13 cellular contexts compared by ENCODE assay signal in the genomic region with DNA sequence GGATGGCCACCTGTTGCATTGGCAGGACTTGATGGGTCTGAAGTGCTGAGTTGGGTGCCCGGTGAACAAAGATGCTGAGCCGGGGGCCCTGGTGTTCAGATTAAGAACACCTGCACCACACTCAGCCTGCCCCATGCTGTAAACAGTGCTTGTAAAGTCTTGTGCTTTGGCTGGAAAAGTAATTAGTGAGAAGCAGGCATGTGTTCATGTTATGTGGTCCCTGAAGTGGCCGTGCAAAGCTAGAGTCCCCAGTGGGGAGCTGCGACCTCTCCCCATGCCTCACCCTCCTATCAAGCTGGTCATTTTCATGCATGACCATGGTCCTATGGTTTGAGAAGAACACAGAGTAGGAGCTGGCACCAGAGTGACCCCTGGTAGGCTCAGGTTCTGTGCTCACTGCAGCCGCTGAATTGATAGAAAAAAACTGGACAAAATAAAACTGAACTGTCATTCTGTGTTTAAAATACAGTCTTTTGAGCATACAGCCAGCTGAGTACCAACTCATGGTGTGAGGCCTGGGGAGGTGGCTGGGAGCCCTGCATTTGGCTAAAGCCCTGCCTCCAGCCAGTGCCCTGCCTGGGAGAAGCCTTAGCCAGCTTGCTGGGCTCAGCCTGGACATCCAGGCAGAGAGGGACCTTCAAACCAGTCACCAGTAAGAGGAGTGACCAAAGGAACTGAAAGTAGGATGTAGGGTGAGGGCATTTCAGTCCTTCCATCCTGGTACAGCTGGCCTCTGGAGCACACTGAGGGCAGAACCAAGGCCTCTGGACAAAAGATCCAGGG.
"Had no signal": no experiment of that assay in that cellular context is flagged by ENCODE, and none has a peak within 500 bp of the region (broad histone marks: within the 10 kb centered on the region; RNA-seq: fewer than 3 reads in every experiment).

No MANE protein-coding gene starts in this region.

- H3K9me3 Mint-ChIP-seq: central memory CD8-positive, alpha-beta T cell; immature natural killer cell; nephron; T-helper 1 cell treated with Interleukin-12 subunit alpha and Interleukin-12 subunit beta and Interleukin-4 antibody, amounts not matched to agents 30 μg/mL and 1 μg/mL, for 36 hours had no signal

- H3K27ac Mint-ChIP-seq: immature natural killer cell; nephron; T-helper 1 cell treated with Interleukin-12 subunit alpha and Interleukin-12 subunit beta and Interleukin-4 antibody, amounts not matched to agents 30 μg/mL and 1 μg/mL, for 36 hours had no signal

- H3K4me1 Mint-ChIP-seq: central memory CD8-positive, alpha-beta T cell; immature natural killer cell had no signal

- DNase-seq: activated CD4-positive, alpha-beta T cell treated with anti-CD3 and anti-CD28 coated beads, Interleukin-2, amount 50 U/mL, for 48 hours; activated naive CD4-positive, alpha-beta T cell treated with anti-CD3 and anti-CD28 coated beads, Interleukin-2, amount 50 U/mL, for 16 hours; dermis blood vessel endothelial cell; erythroblast; immature natural killer cell; left cardiac atrium; occipital lobe; stimulated activated CD4-positive, alpha-beta T cell treated with anti-CD3 and anti-CD28 coated beads, Interleukin-4, amount 100 ng/mL, for 1 hour; thyroid gland had no signal

- H3K36me3 Mint-ChIP-seq: immature natural killer cell had no signal

- ATAC-seq: left cardiac atrium, Right ventricle myocardium inferior had no signal

- H3K4me3 Mint-ChIP-seq: central memory CD8-positive, alpha-beta T cell; immature natural killer cell; nephron; T-helper 1 cell treated with Interleukin-12 subunit alpha and Interleukin-12 subunit beta and Interleukin-4 antibody, amounts not matched to agents 30 μg/mL and 1 μg/mL, for 36 hours had no signal
